ENCODE assay signal across 1 cellular context in the genomic region with DNA sequence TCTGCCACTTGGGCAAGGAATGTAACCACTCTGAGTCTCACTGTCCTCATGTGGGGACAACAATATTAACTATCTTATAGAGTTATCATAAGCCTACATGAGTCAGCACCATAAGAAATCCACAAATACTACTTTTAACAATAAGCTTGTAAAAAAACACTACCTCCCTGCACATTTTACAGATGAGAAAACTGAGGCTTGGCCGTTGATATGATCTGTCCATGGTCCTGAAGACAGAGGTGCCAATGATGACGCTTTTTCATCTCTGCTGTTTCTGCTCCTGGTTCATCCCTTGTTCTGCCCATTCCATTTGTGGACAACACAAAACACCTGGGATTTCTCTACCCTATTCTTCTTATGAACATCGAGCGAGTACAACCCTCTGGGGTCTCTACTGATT.
TF ChIP-seq lines count a peak whose summit lies in the region.

No MANE protein-coding gene starts in this region.

TF ChIP-seq in SK-N-SH, 30 proteins besides CTCF, POLR2A, EP300 and RAD21:
- TF ChIP-seq, protein P1, sequence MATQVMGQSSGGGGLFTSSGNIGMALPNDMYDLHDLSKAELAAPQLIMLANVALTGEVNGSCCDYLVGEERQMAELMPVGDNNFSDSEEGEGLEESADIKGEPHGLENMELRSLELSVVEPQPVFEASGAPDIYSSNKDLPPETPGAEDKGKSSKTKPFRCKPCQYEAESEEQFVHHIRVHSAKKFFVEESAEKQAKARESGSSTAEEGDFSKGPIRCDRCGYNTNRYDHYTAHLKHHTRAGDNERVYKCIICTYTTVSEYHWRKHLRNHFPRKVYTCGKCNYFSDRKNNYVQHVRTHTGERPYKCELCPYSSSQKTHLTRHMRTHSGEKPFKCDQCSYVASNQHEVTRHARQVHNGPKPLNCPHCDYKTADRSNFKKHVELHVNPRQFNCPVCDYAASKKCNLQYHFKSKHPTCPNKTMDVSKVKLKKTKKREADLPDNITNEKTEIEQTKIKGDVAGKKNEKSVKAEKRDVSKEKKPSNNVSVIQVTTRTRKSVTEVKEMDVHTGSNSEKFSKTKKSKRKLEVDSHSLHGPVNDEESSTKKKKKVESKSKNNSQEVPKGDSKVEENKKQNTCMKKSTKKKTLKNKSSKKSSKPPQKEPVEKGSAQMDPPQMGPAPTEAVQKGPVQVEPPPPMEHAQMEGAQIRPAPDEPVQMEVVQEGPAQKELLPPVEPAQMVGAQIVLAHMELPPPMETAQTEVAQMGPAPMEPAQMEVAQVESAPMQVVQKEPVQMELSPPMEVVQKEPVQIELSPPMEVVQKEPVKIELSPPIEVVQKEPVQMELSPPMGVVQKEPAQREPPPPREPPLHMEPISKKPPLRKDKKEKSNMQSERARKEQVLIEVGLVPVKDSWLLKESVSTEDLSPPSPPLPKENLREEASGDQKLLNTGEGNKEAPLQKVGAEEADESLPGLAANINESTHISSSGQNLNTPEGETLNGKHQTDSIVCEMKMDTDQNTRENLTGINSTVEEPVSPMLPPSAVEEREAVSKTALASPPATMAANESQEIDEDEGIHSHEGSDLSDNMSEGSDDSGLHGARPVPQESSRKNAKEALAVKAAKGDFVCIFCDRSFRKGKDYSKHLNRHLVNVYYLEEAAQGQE (IDR thresholded peaks at IDR 0.05; ENCODE audit: low read depth, low read length), result peak; percentile 89
- no peak for TF ChIP-seq SMC3 (IDR thresholded peaks at IDR 0.05; ENCODE audit: low read depth, low read length)
TF ChIP-seq in SK-N-SH: peak in this region for 1.
